ENCODE assay signal across 1 cellular context in genomic region chr6:37127961-37128862, GRCh38.
TF ChIP-seq lines count a peak whose summit lies in the region.

No MANE protein-coding gene starts in this region.

TF ChIP-seq in HCT116, 20 proteins besides CTCF, POLR2A, EP300 and RAD21 (continued from another document):
- TF ChIP-seq ZNF274 (IDR thresholded peaks at IDR 0.05; ENCODE audit: low read depth, low read length): no peak
